Comparison of ENCODE assay signal across 25 cellular contexts in the genomic region with DNA sequence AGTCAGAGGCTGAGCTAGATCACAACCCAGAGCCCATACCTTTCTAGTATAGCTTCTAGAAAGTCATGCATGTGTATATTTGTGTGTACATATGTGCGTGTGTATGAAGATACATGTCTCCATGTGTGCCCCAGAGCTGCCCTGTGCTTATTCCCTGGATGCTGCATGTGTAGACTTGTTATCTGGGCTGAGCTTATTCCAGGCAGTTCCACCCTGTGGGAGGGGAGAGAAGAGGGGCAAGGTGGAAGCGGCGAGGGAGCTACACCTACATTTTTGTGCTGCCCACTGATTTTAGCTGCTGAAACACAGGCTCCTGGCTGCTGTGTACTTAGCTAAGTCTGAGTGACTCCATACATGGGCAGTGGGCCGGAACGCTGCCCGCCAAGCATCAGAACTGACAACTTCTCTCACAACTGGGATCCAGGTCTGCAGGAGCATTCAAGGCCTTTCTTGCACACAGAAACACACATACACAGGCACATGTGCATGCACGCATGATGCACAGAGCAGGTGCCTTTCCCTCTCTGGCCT.
"Had no signal": no experiment of that assay in that cellular context is flagged by ENCODE, and none has a peak within 500 bp of the region (broad histone marks: within the 10 kb centered on the region; RNA-seq: fewer than 3 reads in every experiment).

No MANE protein-coding gene starts in this region.

- H3K27ac Mint-ChIP-seq: activated B cell treated with CpG ODN at 0.5 μM for 24 hours; activated CD4-positive, alpha-beta memory T cell treated with anti-CD3 and anti-CD28 coated beads, Interleukin-2, amount 10 ng/mL, durations not matched to agents 7 days and 5 days; activated naive CD8-positive, alpha-beta T cell treated with anti-CD3 and anti-CD28 coated beads, Interleukin-2, amount 10 ng/mL, durations not matched to agents 7 days and 5 days; activated T-helper 17 cell treated with anti-CD3 and anti-CD28 coated beads, Interleukin-2, amount 50 U/mL, for 72 hours; endodermal cell; nephron; stimulated activated naive B cell treated with anti-CD40 and anti-IgM and Interleukin-4, amounts not matched to agents 10 μg/mL and 1 μg/mL and 100 μg/mL, for 72 hours had no signal

- DNase-seq: activated B cell treated with CpG ODN at 0.5 μM for 24 hours; activated CD4-positive, alpha-beta memory T cell treated with anti-CD3 and anti-CD28 coated beads, Interleukin-2, amount 10 ng/mL, durations not matched to agents 7 days and 5 days; activated CD4-positive, alpha-beta T cell treated with anti-CD3 and anti-CD28 coated beads for 4 hours; activated naive CD4-positive, alpha-beta T cell; activated naive CD8-positive, alpha-beta T cell treated with anti-CD3 and anti-CD28 coated beads, Interleukin-2, amount 10 ng/mL, durations not matched to agents 7 days and 5 days; activated T-cell treated with anti-CD3 and anti-CD28 coated beads, Interleukin-2, amount 50 U/mL, for 1 hour; body of pancreas; caudate nucleus; dorsolateral prefrontal cortex; endodermal cell; foreskin melanocyte; hypothalamus; islet precursor cell; midbrain; occipital lobe; posterior cingulate gyrus; retina; spleen; stimulated activated naive B cell treated with anti-CD40 and anti-IgM and Interleukin-4, amounts not matched to agents 10 μg/mL and 1 μg/mL and 100 μg/mL, for 72 hours; T-helper 9 cell; upper lobe of right lung had no signal

- H3K4me1 ChIP-seq: body of pancreas, spleen, upper lobe of right lung had no signal

- H3K4me3 ChIP-seq: body of pancreas, dorsolateral prefrontal cortex, spleen, thoracic aorta, upper lobe of right lung had no signal

- ATAC-seq: activated T-helper 17 cell treated with anti-CD3 and anti-CD28 coated beads, Interleukin-2, amount 50 U/mL, for 72 hours; body of pancreas; left lobe of liver; stimulated activated naive B cell treated with anti-CD40 and anti-IgM and Interleukin-4, amounts not matched to agents 10 μg/mL and 1 μg/mL and 100 μg/mL, for 72 hours; upper lobe of right lung had no signal

- H3K4me3 Mint-ChIP-seq: activated B cell treated with CpG ODN at 0.5 μM for 24 hours; activated CD4-positive, alpha-beta memory T cell treated with anti-CD3 and anti-CD28 coated beads, Interleukin-2, amount 10 ng/mL, durations not matched to agents 7 days and 5 days; activated naive CD8-positive, alpha-beta T cell treated with anti-CD3 and anti-CD28 coated beads, Interleukin-2, amount 10 ng/mL, durations not matched to agents 7 days and 5 days; activated T-helper 17 cell treated with anti-CD3 and anti-CD28 coated beads, Interleukin-2, amount 50 U/mL, for 72 hours; endodermal cell; nephron; stimulated activated naive B cell treated with anti-CD40 and anti-IgM and Interleukin-4, amounts not matched to agents 10 μg/mL and 1 μg/mL and 100 μg/mL, for 72 hours had no signal

- H3K9me3 Mint-ChIP-seq: activated B cell treated with CpG ODN at 0.5 μM for 24 hours; activated CD4-positive, alpha-beta memory T cell treated with anti-CD3 and anti-CD28 coated beads, Interleukin-2, amount 10 ng/mL, durations not matched to agents 7 days and 5 days; activated naive CD8-positive, alpha-beta T cell treated with anti-CD3 and anti-CD28 coated beads, Interleukin-2, amount 10 ng/mL, durations not matched to agents 7 days and 5 days; activated T-helper 17 cell treated with anti-CD3 and anti-CD28 coated beads, Interleukin-2, amount 50 U/mL, for 72 hours; endodermal cell; stimulated activated naive B cell treated with anti-CD40 and anti-IgM and Interleukin-4, amounts not matched to agents 10 μg/mL and 1 μg/mL and 100 μg/mL, for 72 hours had no signal

- H3K9me3 ChIP-seq: body of pancreas, spleen, thoracic aorta, upper lobe of right lung had no signal

- H3K4me1 Mint-ChIP-seq: activated B cell treated with CpG ODN at 0.5 μM for 24 hours; activated CD4-positive, alpha-beta memory T cell treated with anti-CD3 and anti-CD28 coated beads, Interleukin-2, amount 10 ng/mL, durations not matched to agents 7 days and 5 days; activated naive CD8-positive, alpha-beta T cell treated with anti-CD3 and anti-CD28 coated beads, Interleukin-2, amount 10 ng/mL, durations not matched to agents 7 days and 5 days; activated T-helper 17 cell treated with anti-CD3 and anti-CD28 coated beads, Interleukin-2, amount 50 U/mL, for 72 hours; nephron; stimulated activated naive B cell treated with anti-CD40 and anti-IgM and Interleukin-4, amounts not matched to agents 10 μg/mL and 1 μg/mL and 100 μg/mL, for 72 hours had no signal

- H3K27ac ChIP-seq: body of pancreas, dorsolateral prefrontal cortex, spleen, thoracic aorta, upper lobe of right lung had no signal

- H3K36me3 Mint-ChIP-seq: activated naive CD8-positive, alpha-beta T cell treated with anti-CD3 and anti-CD28 coated beads, Interleukin-2, amount 10 ng/mL, durations not matched to agents 7 days and 5 days had no signal

- H3K27me3 ChIP-seq: body of pancreas had no signal

- H3K36me3 ChIP-seq: spleen, thoracic aorta, upper lobe of right lung had no signal
